ENCODE assay signal across 12 cellular contexts in genomic region chr1:9399510-9400424, GRCh38.
DNase-seq lines count a peak whose midpoint lies in the region; ATAC-seq and TF ChIP-seq lines count a peak whose summit lies in the region.
"Had no signal": no experiment of that assay in that cellular context is flagged by ENCODE, and none has a peak within 500 bp of the region (broad histone marks: within the 10 kb centered on the region; RNA-seq: fewer than 3 reads in every experiment).

No MANE protein-coding gene starts in this region.

- H3K4me1 Mint-ChIP-seq in Caco-2 (ENCODE audit: low read depth, unreplicated experiment) (no peaks in the 10 kb centered on the region), nephron progenitor cell (peaks cover 58% of the 10 kb centered on the region)

- DNase-seq in Caco-2 = peak; percentile 31 to 42
- DNase-seq in NCI-H2196 treated with DMSO at 0.1 percent for 48 hours (lab: John Stamatoyannopoulos, UW; ENCODE audit: unreplicated experiment) = peak; percentile 6
- peak in 4 of 10 donors; percentile 40 to 68 (median 46) for DNase-seq in dorsolateral prefrontal cortex
- DNase-seq in nephron progenitor cell = peak; percentile 35
- DNase-seq: DMS79 treated with DMSO at 0.1 percent for 48 hours, NCI-H1930 had no signal

- H3K36me3 ChIP-seq in Caco-2 (ENCODE audit: control insufficient read depth, insufficient read depth, low read length) = no peaks in the 10 kb centered on the region

- H3K4me3 ChIP-seq in Caco-2 (ENCODE audit: low read depth, low read length) (no peak overlapping the region), dorsolateral prefrontal cortex (no peak overlapping the region)

- POLR2A ChIA-PET in Caco-2 (lab: Charles Lee) = no interaction called here

- ATAC-seq in GM19397 (IDR thresholded peaks at IDR 0.05; ENCODE audit: unreplicated experiment) (no peak), HG03342 (IDR thresholded peaks at IDR 0.05; ENCODE audit: unreplicated experiment) (no peak), GM19463 (IDR thresholded peaks at IDR 0.05; ENCODE audit: unreplicated experiment) (no peak), HG02981 (IDR thresholded peaks at IDR 0.05; ENCODE audit: unreplicated experiment) (no peak)
- ATAC-seq: sciatic nerve had no signal

- H3K27me3 Mint-ChIP-seq in Caco-2 (ENCODE audit: insufficient read depth, unreplicated experiment) (no peaks in the 10 kb centered on the region), nephron progenitor cell (ENCODE audit: low read depth, poor library complexity) (peaks cover 4% of the 10 kb centered on the region)
- H3K27me3 Mint-ChIP-seq: activated CD8-positive, alpha-beta T cell treated with anti-CD3 and anti-CD28 coated beads for 36 hours had no signal

- peaks cover 9% of the 10 kb centered on the region for H3K9me3 Mint-ChIP-seq in Caco-2 (ENCODE audit: unreplicated experiment)
- H3K9me3 Mint-ChIP-seq in nephron progenitor cell = peaks cover 8% of the 10 kb centered on the region

- H3K36me3 Mint-ChIP-seq in Caco-2 (ENCODE audit: insufficient read depth, unreplicated experiment) = no peaks in the 10 kb centered on the region
- peaks cover 5% of the 10 kb centered on the region for H3K36me3 Mint-ChIP-seq in nephron progenitor cell (ENCODE audit: low read depth)

- H3K4me3 Mint-ChIP-seq in Caco-2 (ENCODE audit: unreplicated experiment) (no peak overlapping the region), nephron progenitor cell (peak overlapping the region; percentile 18)
- H3K4me3 Mint-ChIP-seq: activated CD8-positive, alpha-beta T cell treated with anti-CD3 and anti-CD28 coated beads for 36 hours had no signal

- no TSS peak for BruUV-seq in Caco-2 (replicated peaks; lab: Mats Ljungman, UMichigan)

- H3K27ac Mint-ChIP-seq in Caco-2 (ENCODE audit: unreplicated experiment) = peak overlapping the region; percentile 32
- H3K27ac Mint-ChIP-seq in nephron progenitor cell = peak overlapping the region; percentile 64
- H3K27ac Mint-ChIP-seq: activated CD8-positive, alpha-beta T cell treated with anti-CD3 and anti-CD28 coated beads for 36 hours had no signal

- CTCF ChIA-PET in Caco-2 (lab: Charles Lee) = interaction anchor here (0.6 to 1.1 kb wide), 2 partner anchors 11 to 105 kb away, joined by 4 read pairs; no protein-coding TSS in a partner anchor

- H3K27me3 ChIP-seq in Caco-2 (replicated peaks; ENCODE audit: control insufficient read depth, insufficient read depth, low read length) = no peaks in the 10 kb centered on the region
- no peaks in the 10 kb centered on the region for H3K27me3 ChIP-seq in dorsolateral prefrontal cortex

- no peaks in the 10 kb centered on the region for H3K9me3 ChIP-seq in Caco-2

- no peak for TF ChIP-seq CTCF in Caco-2 (IDR thresholded peaks at IDR 0.05; ENCODE audit: insufficient read depth in 1 of 2, low read depth in 1 of 2, low read length in 1 of 2, severe bottlenecking in 1 of 2, unreplicated experiment in 1 of 2)
- TF ChIP-seq CTCF in dorsolateral prefrontal cortex (IDR thresholded peaks at IDR 0.05 in 54 of 56, conservative IDR thresholded peaks at IDR 0.05 in 2 of 56; ENCODE audit: low read depth in 1 of 56, partially characterized antibody in 56 of 56) = no peak
- no peak for TF ChIP-seq CTCF in nephron progenitor cell (IDR thresholded peaks at IDR 0.05)

- peak overlapping the region; percentile 51 to 98 (median 89) for H3K27ac ChIP-seq in dorsolateral prefrontal cortex

- intact Hi-C loops in Caco-2 (cut with micrococcal nuclease; ENCODE audit: unreplicated experiment) = no loop called here
- intact Hi-C loops in dorsolateral prefrontal cortex (cut with DNase I) = no loop called here

- H3K4me1 ChIP-seq in Caco-2 = peaks cover 18% of the 10 kb centered on the region
